In the genomic region with DNA sequence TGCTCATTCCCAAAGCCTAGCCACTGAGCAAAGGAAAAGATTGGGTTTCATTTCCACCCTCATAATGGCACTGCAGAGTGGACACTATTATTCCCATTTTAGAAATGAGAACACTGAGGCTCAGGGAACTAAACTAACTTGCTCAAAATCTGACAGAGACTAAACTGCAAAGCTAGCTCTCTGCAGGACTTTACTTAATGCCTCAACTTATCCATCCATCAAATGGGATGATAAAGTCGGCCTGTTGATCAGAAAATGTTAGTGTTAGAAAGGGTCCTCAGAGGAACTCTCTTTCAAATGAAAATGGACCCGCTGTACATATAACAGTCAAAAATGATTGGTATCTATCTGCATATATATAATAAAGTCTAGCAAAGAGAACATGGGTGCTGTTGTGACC, we compare ENCODE assay signal across 1 cellular context.
TF ChIP-seq lines count a peak whose summit lies in the region.

No MANE protein-coding gene starts in this region.

TF ChIP-seq in HepG2, 621 proteins besides CTCF, POLR2A, EP300 and RAD21:
- TF ChIP-seq ZNF407 (CRISPR knock-in tag; IDR thresholded peaks at IDR 0.05; ENCODE audit: not compliant biosample characterization): no peak
- peak; percentile 58 for TF ChIP-seq ZNF629 (CRISPR knock-in tag; conservative IDR thresholded peaks at IDR 0.05)
